In the genomic region with DNA sequence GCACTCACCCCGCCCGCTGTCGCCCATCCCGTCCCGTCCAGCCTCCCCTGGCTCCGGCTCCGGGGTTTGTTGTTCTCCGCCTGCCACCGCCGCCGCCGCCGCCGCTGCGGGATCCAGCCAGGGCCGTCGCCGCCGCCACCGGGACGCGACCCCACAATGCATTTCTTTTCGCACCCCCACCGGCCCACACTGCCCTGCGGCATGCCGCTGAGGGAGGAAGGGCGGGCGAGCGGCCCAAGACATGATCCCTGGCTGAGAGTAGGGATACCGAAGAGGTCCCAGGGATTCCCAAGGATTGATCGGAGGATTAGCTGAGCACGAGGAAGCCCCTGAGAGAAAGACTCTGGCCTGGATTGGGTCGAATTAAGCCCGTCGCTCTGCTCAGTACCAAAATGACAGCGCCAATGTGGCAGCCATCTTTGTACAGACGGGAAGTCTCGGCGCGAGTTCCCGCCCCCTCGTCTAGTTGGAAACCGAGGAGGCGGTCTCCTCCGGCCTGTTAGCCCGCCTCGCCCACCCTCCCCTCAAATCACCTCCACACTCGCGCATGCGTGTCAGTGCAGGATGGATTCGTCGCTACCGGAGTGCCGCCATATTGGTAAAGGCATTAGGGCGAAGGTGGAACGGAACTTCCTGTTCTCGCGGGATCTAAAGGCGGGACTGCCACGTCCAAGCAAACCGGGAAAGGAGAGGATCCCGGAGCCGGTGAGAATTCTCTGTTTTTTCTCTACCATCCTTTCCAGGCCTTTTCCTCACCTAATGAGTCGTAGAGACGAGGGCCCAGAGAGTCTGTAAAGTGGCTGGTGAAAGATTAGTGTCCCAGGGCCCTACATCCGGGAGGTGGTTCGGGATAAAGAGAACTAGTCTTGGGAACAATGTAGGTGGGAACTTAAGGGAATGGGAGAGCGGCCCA, we compare ENCODE assay signal across 8 cellular contexts.
DNase-seq lines count a peak whose midpoint lies in the region; ATAC-seq lines count a peak whose summit lies in the region.

A gene (minus strand): TSS at position 432 of the 913 bp plus-strand sequence. CDS start 189 bp downstream, at position 243.
A gene with protein sequence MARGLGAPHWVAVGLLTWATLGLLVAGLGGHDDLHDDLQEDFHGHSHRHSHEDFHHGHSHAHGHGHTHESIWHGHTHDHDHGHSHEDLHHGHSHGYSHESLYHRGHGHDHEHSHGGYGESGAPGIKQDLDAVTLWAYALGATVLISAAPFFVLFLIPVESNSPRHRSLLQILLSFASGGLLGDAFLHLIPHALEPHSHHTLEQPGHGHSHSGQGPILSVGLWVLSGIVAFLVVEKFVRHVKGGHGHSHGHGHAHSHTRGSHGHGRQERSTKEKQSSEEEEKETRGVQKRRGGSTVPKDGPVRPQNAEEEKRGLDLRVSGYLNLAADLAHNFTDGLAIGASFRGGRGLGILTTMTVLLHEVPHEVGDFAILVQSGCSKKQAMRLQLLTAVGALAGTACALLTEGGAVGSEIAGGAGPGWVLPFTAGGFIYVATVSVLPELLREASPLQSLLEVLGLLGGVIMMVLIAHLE (plus strand): TSS at position 634 of the 913 bp plus-strand sequence. CDS start 379 bp downstream, outside the sequence.

- DNase-seq in AG08396 (ENCODE audit: low spot score) (peak; percentile 98), NCI-H510A treated with DMSO at 0.1 percent for 48 hours (lab: John Stamatoyannopoulos, UW) (peak; percentile 99), cerebellar nuclear complex (lab: John Stamatoyannopoulos, UW) (peak; percentile 75 to 97), islet precursor cell (peak; percentile 100)
- DNase-seq in activated CD4-positive, alpha-beta T cell treated with anti-CD3 and anti-CD28 coated beads for 1 hour, result peak; percentile 99
- DNase-seq in stimulated activated CD4-positive, alpha-beta T cell treated with anti-CD3 and anti-CD28 coated beads, Interleukin-12 subunit alpha, Interleukin-12 subunit beta, amount 100 ng/mL, for 4 hours, result peak; percentile 98

- peak; percentile 60 for ATAC-seq in GM19035 (IDR thresholded peaks at IDR 0.05; ENCODE audit: unreplicated experiment)
- ATAC-seq in HG03432 (IDR thresholded peaks at IDR 0.05; ENCODE audit: unreplicated experiment), result peak; percentile 54

Comparison
In these comparisons a context has a peak if more than half of its experiments do, and no peak if none do; other contexts are left out.
1. Peak in every context shown above with its lines: DNase-seq and ATAC-seq.